Comparison of ENCODE assay signal across 12 cellular contexts in genomic region chr10:98361636-98362035, GRCh38. TPM values are rescaled to one million over a fixed set of nuclear protein-coding genes. Genes with fewer than 3 reads are reported as not detected.
DNase-seq lines count a peak whose midpoint lies in the region; ATAC-seq and TF ChIP-seq lines count a peak whose summit lies in the region.
"Had no signal": no experiment of that assay in that cellular context is flagged by ENCODE, and none has a peak within 500 bp of the region (broad histone marks: within the 10 kb centered on the region; RNA-seq: fewer than 3 reads in every experiment).

No MANE protein-coding gene starts in this region.

- no peaks in the 10 kb centered on the region for H3K27me3 ChIP-seq in brain microvascular endothelial cell (replicated peaks)
- no peaks in the 10 kb centered on the region for H3K27me3 ChIP-seq in layer of hippocampus (ENCODE audit: control insufficient read depth, insufficient read depth, low read length)

- H3K36me3 Mint-ChIP-seq in HFFc6 (ENCODE audit: low read depth): no peaks in the 10 kb centered on the region
- peaks cover 5% of the 10 kb centered on the region for H3K36me3 Mint-ChIP-seq in stimulated activated effector memory CD8-positive, alpha-beta T cell treated with anti-CD3 and anti-CD28 coated beads, Interleukin-12 subunit alpha, Interleukin-12 subunit beta, amount 100 ng/mL, for 72 hours
- H3K36me3 Mint-ChIP-seq: CD4-positive, alpha-beta memory T cell had no signal

- H3K27ac ChIP-seq in brain microvascular endothelial cell (peak overlapping the region; percentile 83), layer of hippocampus (ENCODE audit: low read depth, low read length) (peak overlapping the region; percentile 4)

- H3K36me3 ChIP-seq in brain microvascular endothelial cell (replicated peaks): no peaks in the 10 kb centered on the region

- peak overlapping the region; percentile 97 for H3K27ac Mint-ChIP-seq in HFFc6
- peak overlapping the region; percentile 21 for H3K27ac Mint-ChIP-seq in stimulated activated effector memory CD8-positive, alpha-beta T cell treated with anti-CD3 and anti-CD28 coated beads, Interleukin-12 subunit alpha, Interleukin-12 subunit beta, amount 100 ng/mL, for 72 hours

- H3K4me1 Mint-ChIP-seq in HFFc6 (ENCODE audit: low read depth): peaks cover 18% of the 10 kb centered on the region
- peaks cover 17% of the 10 kb centered on the region for H3K4me1 Mint-ChIP-seq in stimulated activated effector memory CD8-positive, alpha-beta T cell treated with anti-CD3 and anti-CD28 coated beads, Interleukin-12 subunit alpha, Interleukin-12 subunit beta, amount 100 ng/mL, for 72 hours

- no peaks in the 10 kb centered on the region for H3K9me3 Mint-ChIP-seq in HFFc6
- H3K9me3 Mint-ChIP-seq in stimulated activated effector memory CD8-positive, alpha-beta T cell treated with anti-CD3 and anti-CD28 coated beads, Interleukin-12 subunit alpha, Interleukin-12 subunit beta, amount 100 ng/mL, for 72 hours: no peaks in the 10 kb centered on the region
- H3K9me3 Mint-ChIP-seq: central memory CD8-positive, alpha-beta T cell had no signal

- TF ChIP-seq CTCF in HFFc6 (IDR thresholded peaks at IDR 0.05): no peak
- no peak for TF ChIP-seq CTCF in brain microvascular endothelial cell (IDR thresholded peaks at IDR 0.05; ENCODE audit: low read depth, low read length, missing control alignments)

- H3K4me3 Mint-ChIP-seq in HFFc6: peak overlapping the region; percentile 80
- no peak overlapping the region for H3K4me3 Mint-ChIP-seq in stimulated activated effector memory CD8-positive, alpha-beta T cell treated with anti-CD3 and anti-CD28 coated beads, Interleukin-12 subunit alpha, Interleukin-12 subunit beta, amount 100 ng/mL, for 72 hours
- H3K4me3 Mint-ChIP-seq: CD4-positive, alpha-beta memory T cell; central memory CD8-positive, alpha-beta T cell had no signal

- ATAC-seq in stimulated activated effector memory CD8-positive, alpha-beta T cell treated with anti-CD3 and anti-CD28 coated beads, Interleukin-12 subunit alpha, Interleukin-12 subunit beta, amount 100 ng/mL, for 72 hours: no peak
- ATAC-seq in GM21381 (IDR thresholded peaks at IDR 0.05; ENCODE audit: unreplicated experiment) (no peak), HG03469 (IDR thresholded peaks at IDR 0.05; ENCODE audit: unreplicated experiment) (no peak)

- peaks cover 2% of the 10 kb centered on the region for H3K27me3 Mint-ChIP-seq in HFFc6 (ENCODE audit: insufficient read depth)
- H3K27me3 Mint-ChIP-seq: central memory CD8-positive, alpha-beta T cell had no signal

- in situ Hi-C loops in brain microvascular endothelial cell (cut with HindIII; ENCODE audit: low pct_ligation_motif_present, low sequenced_read_pairs): no loop called here

- peak overlapping the region; percentile 33 for H3K4me3 ChIP-seq in brain microvascular endothelial cell (ENCODE audit: low read depth, low read length)

- DNase-seq in HFFc6 (no peak), brain microvascular endothelial cell (no peak), DMS153 treated with DMSO at 0.1 percent for 48 hours (lab: John Stamatoyannopoulos, UW; ENCODE audit: unreplicated experiment) (no peak)
- no peak for DNase-seq in stimulated activated effector memory CD8-positive, alpha-beta T cell treated with anti-CD3 and anti-CD28 coated beads, Interleukin-12 subunit alpha, Interleukin-12 subunit beta, amount 100 ng/mL, for 72 hours (ENCODE audit: low spot score in 2 of 2)
- no peak for DNase-seq in activated naive CD4-positive, alpha-beta T cell treated with anti-CD3 and anti-CD28 coated beads, Interleukin-2, amount 50 U/mL, for 16 hours
- DNase-seq: activated gamma-delta T cell treated with Interleukin-2 at 50 U/mL for 16 hours; CD4-positive, alpha-beta memory T cell; GF-D8 had no signal

RNA-seq across cellular contexts. Expression of gene PYROXD2, which starts 53.3 kb away (rescaled TPM):
- total RNA-seq in HFFc6 (2021; fragmentation: NEBNext Ultra II Directional; extraction: Animal tissue kit (Norgen Biotek cat#: 25700)): 10 to 100 TPM in 1 of 6 experiments, 1 to 10 TPM in 5; 7.6 to 10.3 (median 8.9) TPM
